In genomic region chr14:58082491-58083098, GRCh38 we compare ENCODE assay signal across 1 cellular context.
TF ChIP-seq lines count a peak whose summit lies in the region.

No MANE protein-coding gene starts in this region.

TF ChIP-seq in IMR-90, 13 proteins besides CTCF, POLR2A, EP300 and RAD21 (continued from another document):
- TF ChIP-seq, protein P1, sequence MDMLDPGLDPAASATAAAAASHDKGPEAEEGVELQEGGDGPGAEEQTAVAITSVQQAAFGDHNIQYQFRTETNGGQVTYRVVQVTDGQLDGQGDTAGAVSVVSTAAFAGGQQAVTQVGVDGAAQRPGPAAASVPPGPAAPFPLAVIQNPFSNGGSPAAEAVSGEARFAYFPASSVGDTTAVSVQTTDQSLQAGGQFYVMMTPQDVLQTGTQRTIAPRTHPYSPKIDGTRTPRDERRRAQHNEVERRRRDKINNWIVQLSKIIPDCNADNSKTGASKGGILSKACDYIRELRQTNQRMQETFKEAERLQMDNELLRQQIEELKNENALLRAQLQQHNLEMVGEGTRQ (IDR thresholded peaks at IDR 0.05; ENCODE audit: low read depth, low read length), result peak; percentile 53; the same call in 1 of the 2 replicates
- peak; percentile 97 for TF ChIP-seq FOS (IDR thresholded peaks at IDR 0.05; ENCODE audit: low read depth, low read length)
- peak; percentile 62 for TF ChIP-seq MAFK (IDR thresholded peaks at IDR 0.05; ENCODE audit: low read depth, low read length)
- TF ChIP-seq RCOR1 (IDR thresholded peaks at IDR 0.05; ENCODE audit: insufficient replicate concordance, low read length), result no peak
- peak; percentile 65; the same call in 1 of the 2 replicates for TF ChIP-seq CEBPB (IDR thresholded peaks at IDR 0.05; ENCODE audit: low read depth, low read length)
TF ChIP-seq in IMR-90: peak in this region for 5.
